ENCODE assay signal across 1 cellular context in genomic region chr9:125410522-125410894, GRCh38.
TF ChIP-seq lines count a peak whose summit lies in the region.

No MANE protein-coding gene starts in this region.

TF ChIP-seq in H1, 55 proteins besides CTCF, POLR2A, EP300 and RAD21:
- no peak for TF ChIP-seq SP4 (IDR thresholded peaks at IDR 0.05; ENCODE audit: low read length)
- no peak for TF ChIP-seq CHD7 (IDR thresholded peaks at IDR 0.05; ENCODE audit: insufficient replicate concordance, low read length)
- TF ChIP-seq, protein P1, sequence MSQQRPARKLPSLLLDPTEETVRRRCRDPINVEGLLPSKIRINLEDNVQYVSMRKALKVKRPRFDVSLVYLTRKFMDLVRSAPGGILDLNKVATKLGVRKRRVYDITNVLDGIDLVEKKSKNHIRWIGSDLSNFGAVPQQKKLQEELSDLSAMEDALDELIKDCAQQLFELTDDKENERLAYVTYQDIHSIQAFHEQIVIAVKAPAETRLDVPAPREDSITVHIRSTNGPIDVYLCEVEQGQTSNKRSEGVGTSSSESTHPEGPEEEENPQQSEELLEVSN (IDR thresholded peaks at IDR 0.05) = no peak
- TF ChIP-seq TAF7 (optimal IDR thresholded peaks at IDR 0.05; ENCODE audit: borderline replicate concordance, low read depth, low read length) = no peak
- TF ChIP-seq RNF2 (IDR thresholded peaks at IDR 0.05; ENCODE audit: borderline replicate concordance, low read depth, low read length, missing control alignments, poor library complexity, severe bottlenecking) = no peak
- no peak for TF ChIP-seq HDAC2 (IDR thresholded peaks at IDR 0.05; ENCODE audit: borderline replicate concordance in 1 of 2, low read depth in 2 of 2, low read length in 2 of 2)
- no peak for TF ChIP-seq TEAD4 (IDR thresholded peaks at IDR 0.05; ENCODE audit: low read depth, low read length)
- no peak for TF ChIP-seq SP1 (IDR thresholded peaks at IDR 0.05; ENCODE audit: low read depth, low read length)
- TF ChIP-seq SIRT6 (IDR thresholded peaks at IDR 0.05; ENCODE audit: low read length) = no peak
- no peak for TF ChIP-seq TAF1 (IDR thresholded peaks at IDR 0.05; ENCODE audit: low read depth, low read length)
- no peak for TF ChIP-seq MAFK (IDR thresholded peaks at IDR 0.05; ENCODE audit: low read depth, low read length)
- no peak for TF ChIP-seq KDM1A (IDR thresholded peaks at IDR 0.05; ENCODE audit: borderline replicate concordance, low read length)
- no peak for TF ChIP-seq CBX5 (IDR thresholded peaks at IDR 0.05; ENCODE audit: low read depth, low read length)
- TF ChIP-seq EZH2 (IDR thresholded peaks at IDR 0.05; ENCODE audit: low read depth, low read length, severe bottlenecking) = no peak
- no peak for TF ChIP-seq TBP (IDR thresholded peaks at IDR 0.05; ENCODE audit: low read depth, low read length)
- no peak for TF ChIP-seq SUZ12 (IDR thresholded peaks at IDR 0.05; ENCODE audit: low read length)
- no peak for TF ChIP-seq SP2 (IDR thresholded peaks at IDR 0.05; ENCODE audit: low read length)
- TF ChIP-seq CBX8 (IDR thresholded peaks at IDR 0.05; ENCODE audit: borderline replicate concordance, low read depth, low read length) = no peak
- TF ChIP-seq HDAC6 (IDR thresholded peaks at IDR 0.05; ENCODE audit: low read depth, low read length) = no peak
